ENCODE assay signal across 24 cellular contexts in genomic region chr12:58369576-58369975, GRCh38.
A peak's percentile ranks its signal among the peaks of the same experiment; 100 is the strongest.
DNase-seq lines count a peak whose midpoint lies in the region; ATAC-seq, FAIRE-seq and TF ChIP-seq lines count a peak whose summit lies in the region.
"Had no signal": no experiment of that assay in that cellular context is flagged by ENCODE, and none has a peak within 500 bp of the region (broad histone marks: within the 10 kb centered on the region; RNA-seq: fewer than 3 reads in every experiment).

No MANE protein-coding gene starts in this region.

- DNase-seq in ELR (ENCODE audit: low read depth) (peak; percentile 68), M059J (ENCODE audit: low read depth) (peak; percentile 43), fibroblast of mammary gland (ENCODE audit: low read depth) (peak; percentile 54), HepG2 (ENCODE audit: low spot score) (no peak), GM20000 (ENCODE audit: low spot score) (no peak), NCI-H1092 treated with DMSO at 0.1 percent for 48 hours (lab: John Stamatoyannopoulos, UW) (no peak)
- DNase-seq: CD4-positive, alpha-beta T cell; COR-L47; DMS79 treated with DMSO at 0.1 percent for 48 hours; NCI-H1105 treated with DMSO at 0.1 percent for 48 hours; NCI-H2029 treated with DMSO at 0.1 percent for 48 hours; NCI-H2171; NCI-H524 treated with DMSO at 0.1 percent for 48 hours; NCI-H82; OCI-M1; RPMI8226; SHP77; SK-N-SH; T-helper 2 cell had no signal

- ATAC-seq in GM18861 (IDR thresholded peaks at IDR 0.05; ENCODE audit: unreplicated experiment), result no peak
- ATAC-seq in HepG2, result no peak

- H3K4me3 ChIP-seq in fibroblast of mammary gland (ENCODE audit: control insufficient read depth, low read depth, low read length) (no peak overlapping the region), HepG2 (replicated peaks in 1 of 3; ENCODE audit: insufficient read depth in 1 of 3, low read depth in 2 of 3, low read length in 3 of 3) (no peak overlapping the region)
- H3K4me3 ChIP-seq: BLaER1 had no signal

- no peaks in the 10 kb centered on the region for H3K36me3 ChIP-seq in HepG2 (replicated peaks in 1 of 2; ENCODE audit: control insufficient read depth in 1 of 2, insufficient read depth in 2 of 2, low read length in 2 of 2)
- H3K36me3 ChIP-seq: BLaER1 had no signal

- no TSS peak for BruUV-seq in HepG2 (replicated peaks; lab: Mats Ljungman, UMichigan)

- TF ChIP-seq EP300 in HepG2 (IDR thresholded peaks at IDR 0.05; ENCODE audit: low read depth in 2 of 2, low read length in 2 of 2) (no peak), HepG2 (CRISPR knock-in tag; IDR thresholded peaks at IDR 0.05; ENCODE audit: borderline replicate concordance) (no peak)

- TF ChIP-seq RAD21 in HepG2 (CRISPR knock-in tag; IDR thresholded peaks at IDR 0.05), result no peak

- no peak overlapping the region for H3K9ac ChIP-seq in HepG2 (ENCODE audit: insufficient read depth, low read depth, low read length)
- H3K9ac ChIP-seq: BLaER1, SK-N-SH had no signal

- H3K27ac ChIP-seq in HepG2 (ENCODE audit: extremely low read length, insufficient read depth, low read length), result no peak overlapping the region
- H3K27ac ChIP-seq: BLaER1 had no signal

- intact Hi-C loops in HepG2 (cut with micrococcal nuclease; ENCODE audit: unreplicated experiment), result no loop called here

- TF ChIP-seq POLR2A in HepG2 (IDR thresholded peaks at IDR 0.05; ENCODE audit: insufficient read depth in 1 of 2, low read depth in 2 of 2, low read length in 2 of 2), result no peak

- H3K79me2 ChIP-seq in HepG2 (ENCODE audit: insufficient read depth, low read length), result no peaks in the 10 kb centered on the region

- TF ChIP-seq CTCF in fibroblast of mammary gland (conservative IDR thresholded peaks at IDR 0.05; ENCODE audit: control insufficient read depth, insufficient read depth, low read depth, low read length) (no peak), HepG2 (CRISPR knock-in tag; IDR thresholded peaks at IDR 0.05) (no peak), GM20000 (IDR thresholded peaks at IDR 0.05; ENCODE audit: extremely low read depth, missing control alignments) (no peak)

- in situ Hi-C loops in HepG2 (cut with HindIII; ENCODE audit: extremely low pct_ligation_motif_present, low pct_unique_long_range_greater_than_20kb), result no loop called here

- H4K20me1 ChIP-seq in HepG2 (ENCODE audit: insufficient read depth, low read length), result no peaks in the 10 kb centered on the region
- H4K20me1 ChIP-seq: BLaER1 had no signal

- H2AFZ ChIP-seq in HepG2 (ENCODE audit: low read length), result no peak overlapping the region

- POLR2A ChIA-PET in HepG2 (lab: Yijun Ruan, JAX), result no interaction called here

- no peaks in the 10 kb centered on the region for H3K27me3 ChIP-seq in HepG2 (ENCODE audit: control insufficient read depth in 1 of 2, insufficient read depth in 2 of 2, low read length in 2 of 2)
- H3K27me3 ChIP-seq: BLaER1 had no signal

- 0% methylated on average over 3 of the region's 3 CpGs for WGBS in HepG2 (ENCODE audit: low lambda C conversion rate)

- H3K9me3 ChIP-seq in HepG2 (ENCODE audit: low read length), result no peaks in the 10 kb centered on the region
- H3K9me3 ChIP-seq: BLaER1, SK-N-SH had no signal

- FAIRE-seq in HepG2 (lab: Jason Lieb, UNC), result no peak
- FAIRE-seq: G401.6, GM12892, H1 had no signal

- no peak overlapping the region for H3K4me2 ChIP-seq in HepG2 (ENCODE audit: low read depth, low read length)
- H3K4me2 ChIP-seq: BLaER1, SK-N-SH had no signal

- CTCF ChIA-PET in HepG2 (lab: Yijun Ruan, JAX; ENCODE audit: low intra/inter-chr PET ratio, low total read pairs), result no interaction called here

- no peaks in the 10 kb centered on the region for H3K4me1 ChIP-seq in HepG2 (ENCODE audit: insufficient read depth, low read length)
- H3K4me1 ChIP-seq: BLaER1 had no signal

TF ChIP-seq in HepG2, 621 proteins besides CTCF, POLR2A, EP300 and RAD21:
- TF ChIP-seq ZNF205 (CRISPR knock-in tag; IDR thresholded peaks at IDR 0.05), result no peak
- no peak for TF ChIP-seq ZNF430 (CRISPR knock-in tag; IDR thresholded peaks at IDR 0.05)
- no peak for TF ChIP-seq ZBTB38 (CRISPR knock-in tag; IDR thresholded peaks at IDR 0.05)
- TF ChIP-seq NFKB2 (CRISPR knock-in tag; IDR thresholded peaks at IDR 0.05; ENCODE audit: borderline replicate concordance), result no peak
- no peak for TF ChIP-seq HNRNPK (IDR thresholded peaks at IDR 0.05; ENCODE audit: low read depth, low read length, poor library complexity, severe bottlenecking)
- TF ChIP-seq ZNF776 (CRISPR knock-in tag; IDR thresholded peaks at IDR 0.05), result no peak
- TF ChIP-seq ZNF644 (CRISPR knock-in tag; IDR thresholded peaks at IDR 0.05; ENCODE audit: low read depth), result no peak
- TF ChIP-seq SOX6 (IDR thresholded peaks at IDR 0.05), result no peak
- TF ChIP-seq SOX6 (CRISPR knock-in tag; IDR thresholded peaks at IDR 0.05), result no peak
- no peak for TF ChIP-seq PRPF4 (IDR thresholded peaks at IDR 0.05; ENCODE audit: low read depth, low read length, poor library complexity, severe bottlenecking)

Comparison
In these comparisons a context has a peak if more than half of its experiments do, and no peak if none do; other contexts are left out.
1. DNase-seq: peak in ELR (single experiment), M059J (single experiment) and fibroblast of mammary gland (single experiment); none in HepG2 (single experiment), GM20000 (single experiment) and NCI-H1092 treated with DMSO at 0.1 percent for 48 hours (single experiment).